Comparison of ENCODE assay signal across 8 cellular contexts in genomic region chr1:236795035-236795756, GRCh38. TPM values are rescaled to one million over a fixed set of nuclear protein-coding genes. Genes with fewer than 3 reads are reported as not detected.
DNase-seq lines count a peak whose midpoint lies in the region; ATAC-seq and TF ChIP-seq lines count a peak whose summit lies in the region.

Gene MTR, plus strand, starts transcription at chr1:236795292. Its CDS starts 412 bp downstream, at chr1:236795704.

- H3K4me3 ChIP-seq in CD8-positive, alpha-beta T cell (ENCODE audit: low read depth, low read length), result peak within 1 kb of the TSS; percentile 59
- H3K4me3 ChIP-seq in lower lobe of right lung, result peak within 1 kb of the TSS; percentile 99

- no peak for TF ChIP-seq CTCF in CD8-positive, alpha-beta T cell (IDR thresholded peaks at IDR 0.05)
- TF ChIP-seq CTCF in lower lobe of right lung (IDR thresholded peaks at IDR 0.05), result no peak

- POLR2A ChIA-PET in CD8-positive, alpha-beta T cell (lab: Charles Lee), result interaction anchor here (0.5 to 1.5 kb wide), 12 partner anchors 8 to 1291 kb away, joined by 3 to 12 read pairs (median 3); partner anchors contain the start of genes B3GALNT2 and HEATR1

- peak within 1 kb of the TSS; percentile 98 for H3K27ac Mint-ChIP-seq in CD8-positive, alpha-beta T cell

- no peaks in the 10 kb centered on the region for H3K36me3 ChIP-seq in CD8-positive, alpha-beta T cell (ENCODE audit: insufficient read depth, low read length)
- H3K36me3 ChIP-seq in lower lobe of right lung, result no peaks in the 10 kb centered on the region

- peaks cover 2% of the 10 kb centered on the region for H3K27me3 Mint-ChIP-seq in CD8-positive, alpha-beta T cell (ENCODE audit: low read depth)

- peak; percentile 88 for ATAC-seq in CD8-positive, alpha-beta T cell
- ATAC-seq in GM19467 (IDR thresholded peaks at IDR 0.05; ENCODE audit: unreplicated experiment) (peak; percentile 99), lower lobe of right lung (peak; percentile 100)

- no peaks in the 10 kb centered on the region for H3K27me3 ChIP-seq in CD8-positive, alpha-beta T cell (ENCODE audit: insufficient read depth, low read length)
- H3K27me3 ChIP-seq in lower lobe of right lung (ENCODE audit: low read depth), result no peaks in the 10 kb centered on the region

- intact Hi-C loops in CD8-positive, alpha-beta T cell (cut with DNase I, micrococcal nuclease), result loop anchor here (1.0 to 10.0 kb wide), 5 partner anchors 67 to 1290 kb away; partner anchors contain the start of genes B3GALNT2 (in 2 of the 2), HEATR1 (in 2 of the 2) and ERO1B (in 1 of the 2)
- intact Hi-C loops in lower lobe of right lung (cut with DNase I), result no loop called here

- H3K4me3 Mint-ChIP-seq in CD8-positive, alpha-beta T cell, result peak within 1 kb of the TSS; percentile 90

- H3K4me1 Mint-ChIP-seq in CD8-positive, alpha-beta T cell (ENCODE audit: low read depth), result peaks cover 46% of the 10 kb centered on the region

- no peaks in the 10 kb centered on the region for H3K9me3 ChIP-seq in CD8-positive, alpha-beta T cell (ENCODE audit: low read length)
- no peaks in the 10 kb centered on the region for H3K9me3 ChIP-seq in lower lobe of right lung

- CTCF ChIA-PET in CD8-positive, alpha-beta T cell (lab: Charles Lee), result interaction anchor here (1.0 kb wide), 1 partner anchor 36 kb away, joined by 4 read pairs; no protein-coding TSS in a partner anchor

- DNase-seq in CD8-positive, alpha-beta T cell, result peak; percentile 90 to 97 (median 95)
- DNase-seq in HS-27A (ENCODE audit: low read depth) (peak; percentile 90), NK-92 (lab: John Stamatoyannopoulos, UW; ENCODE audit: unreplicated experiment) (peak; percentile 77), lower lobe of right lung (peak; percentile 97)
- peak; percentile 83 to 91 for DNase-seq in activated CD8-positive, alpha-beta memory T cell treated with anti-CD3 and anti-CD28 coated beads for 1 hour (ENCODE audit: extremely low read depth in 1 of 2, low read depth in 1 of 2)
- peak; percentile 94 for DNase-seq in effector CD4-positive, alpha-beta T cell
- peak; percentile 92 to 96 (median 96) for DNase-seq in stimulated activated CD4-positive, alpha-beta T cell treated with anti-CD3 and anti-CD28 coated beads, TNF-alpha, amount 100 ng/mL, for 24 hours (ENCODE audit: low read depth in 3 of 3)

- peaks cover 20% of the 10 kb centered on the region for H3K36me3 Mint-ChIP-seq in CD8-positive, alpha-beta T cell

- peak within 1 kb of the TSS; percentile 97 for H3K27ac ChIP-seq in CD8-positive, alpha-beta T cell (ENCODE audit: low read depth, low read length)
- H3K27ac ChIP-seq in lower lobe of right lung, result peak within 1 kb of the TSS; percentile 93

- H3K9me3 Mint-ChIP-seq in CD8-positive, alpha-beta T cell, result no peaks in the 10 kb centered on the region

- H3K4me1 ChIP-seq in CD8-positive, alpha-beta T cell (ENCODE audit: insufficient read depth, low read length), result peaks cover 25% of the 10 kb centered on the region
- H3K4me1 ChIP-seq in lower lobe of right lung, result peaks cover 23% of the 10 kb centered on the region

RNA-seq across cellular contexts. Expression of gene MTR, which starts in this region (rescaled TPM):
- total RNA-seq in CD8-positive, alpha-beta T cell, result 10 to 100 TPM; 32.9 to 35.0 TPM
- total RNA-seq in lower lobe of right lung, result 35.7 TPM

Comparison
In these comparisons a context has a peak if more than half of its experiments do, and no peak if none do; other contexts are left out.
1. Peak in every context shown above with its lines: DNase-seq, ATAC-seq, H3K4me3 ChIP-seq and H3K27ac ChIP-seq.